ENCODE assay signal across 22 cellular contexts in the genomic region with DNA sequence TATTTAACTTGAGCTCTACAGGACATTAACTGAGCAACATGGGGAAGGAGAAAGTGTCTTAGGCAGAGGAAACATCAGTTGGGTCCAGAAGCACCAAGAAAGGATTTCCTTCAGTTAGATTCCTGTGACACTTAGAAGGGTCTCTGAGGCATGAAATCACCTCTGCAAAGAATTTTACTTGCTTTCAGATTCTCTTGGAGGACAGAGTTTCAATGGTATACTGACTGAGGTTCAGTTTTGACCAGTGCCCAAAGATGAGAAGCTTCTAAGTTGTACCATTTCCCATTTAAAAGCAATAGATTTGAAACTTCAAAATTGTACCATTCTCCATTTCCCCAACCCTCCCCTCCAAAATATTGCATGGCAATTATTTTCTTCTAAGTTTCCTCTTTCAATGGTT.
"Had no signal": no experiment of that assay in that cellular context is flagged by ENCODE, and none has a peak within 500 bp of the region (broad histone marks: within the 10 kb centered on the region; RNA-seq: fewer than 3 reads in every experiment).

No MANE protein-coding gene starts in this region.

- FAIRE-seq: frontal cortex, urothelium cell line had no signal

- H3K4me3 ChIP-seq: dorsolateral prefrontal cortex, lower lobe of right lung, ovary, psoas muscle, sigmoid colon, stomach, tibial nerve, upper lobe of left lung had no signal

- DNase-seq: dorsolateral prefrontal cortex; effector CD4-positive, alpha-beta T cell; hypothalamus; immature natural killer cell; islet precursor cell; left ventricle myocardium superior; lower lobe of right lung; natural killer cell; occipital lobe; ovary; posterior cingulate gyrus; psoas muscle; right cardiac atrium; sigmoid colon; stimulated activated CD4-positive, alpha-beta T cell treated with anti-CD3 and anti-CD28 coated beads, Interleukin-2, amount 100 ng/mL, for 24 hours; stimulated activated CD4-positive, alpha-beta T cell treated with anti-CD3 and anti-CD28 coated beads, Interleukin-4, amount 100 ng/mL, for 24 hours; stimulated activated naive CD4-positive, alpha-beta T cell treated with Interleukin-2 at 50 U/mL for 16 hours; stomach; upper lobe of left lung had no signal

- H3K27ac ChIP-seq: dorsolateral prefrontal cortex, lower lobe of right lung, ovary, psoas muscle, sigmoid colon, stomach, tibial nerve, upper lobe of left lung had no signal

- H3K36me3 ChIP-seq: ovary had no signal

- H3K27me3 ChIP-seq: dorsolateral prefrontal cortex, ovary, sigmoid colon, stomach, tibial nerve, upper lobe of left lung had no signal

- H3K4me1 ChIP-seq: lower lobe of right lung, upper lobe of left lung had no signal

- H3K9me3 ChIP-seq: lower lobe of right lung, ovary, psoas muscle, sigmoid colon, stomach, tibial nerve, upper lobe of left lung had no signal
